Comparison of ENCODE assay signal across 19 cellular contexts in the genomic region with DNA sequence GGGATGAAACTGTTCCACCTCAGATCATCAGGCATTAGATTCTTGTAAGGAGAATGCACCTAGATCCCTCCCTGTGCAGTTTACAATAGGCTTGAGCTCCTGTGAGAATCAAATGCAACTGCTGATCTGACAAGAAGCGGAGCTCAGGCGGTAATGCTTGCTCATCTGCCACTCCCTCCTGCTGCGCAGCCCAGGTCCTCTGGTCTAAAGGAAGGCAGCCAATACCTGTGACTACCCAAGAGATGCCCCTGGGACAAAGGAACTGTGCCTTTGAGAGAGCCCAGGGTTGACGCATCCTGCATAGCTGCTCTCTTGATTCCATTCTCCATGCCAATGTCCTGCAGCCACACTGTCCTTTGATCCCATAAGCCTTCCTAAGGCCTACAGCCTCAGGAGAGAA.
DNase-seq lines count a peak whose midpoint lies in the region; ATAC-seq and TF ChIP-seq lines count a peak whose summit lies in the region.
"Had no signal": no experiment of that assay in that cellular context is flagged by ENCODE, and none has a peak within 500 bp of the region (broad histone marks: within the 10 kb centered on the region; RNA-seq: fewer than 3 reads in every experiment).

No MANE protein-coding gene starts in this region.

- peaks cover 5% of the 10 kb centered on the region for H3K27me3 Mint-ChIP-seq in activated CD4-positive, alpha-beta memory T cell treated with anti-CD3 and anti-CD28 coated beads, Interleukin-2, amount 10 ng/mL, durations not matched to agents 7 days and 5 days
- H3K27me3 Mint-ChIP-seq in activated CD4-positive, alpha-beta memory T cell treated with anti-CD3 and anti-CD28 coated beads for 36 hours, result peaks cover 7% of the 10 kb centered on the region
- H3K27me3 Mint-ChIP-seq in activated naive CD4-positive, alpha-beta T cell treated with anti-CD3 and anti-CD28 coated beads, Interleukin-2, amount 10 ng/mL, durations not matched to agents 7 days and 5 days, result peaks cover 32% of the 10 kb centered on the region
- H3K27me3 Mint-ChIP-seq in immature natural killer cell (ENCODE audit: low read depth in 3 of 3), result peaks cover 1 to 5% (median 2%) of the 10 kb centered on the region in 3 donors

- H3K27me3 ChIP-seq in foreskin keratinocyte, result peaks cover 1% of the 10 kb centered on the region
- H3K27me3 ChIP-seq: BE2C had no signal

- H3K4me3 Mint-ChIP-seq in activated CD4-positive, alpha-beta memory T cell treated with anti-CD3 and anti-CD28 coated beads, Interleukin-2, amount 10 ng/mL, durations not matched to agents 7 days and 5 days, result no peak overlapping the region
- H3K4me3 Mint-ChIP-seq in activated CD4-positive, alpha-beta memory T cell treated with anti-CD3 and anti-CD28 coated beads for 36 hours, result no peak overlapping the region
- H3K4me3 Mint-ChIP-seq in activated naive CD4-positive, alpha-beta T cell treated with anti-CD3 and anti-CD28 coated beads, Interleukin-2, amount 10 ng/mL, durations not matched to agents 7 days and 5 days, result no peak overlapping the region
- no peak overlapping the region for H3K4me3 Mint-ChIP-seq in immature natural killer cell
- H3K4me3 Mint-ChIP-seq: CD4-positive, CD25-positive, alpha-beta regulatory T cell; CD8-positive, alpha-beta memory T cell had no signal

- POLR2A ChIA-PET in activated CD4-positive, alpha-beta memory T cell treated with anti-CD3 and anti-CD28 coated beads, Interleukin-2, amount 10 ng/mL, durations not matched to agents 7 days and 5 days (lab: Charles Lee), result no interaction called here
- POLR2A ChIA-PET in activated CD4-positive, alpha-beta memory T cell treated with anti-CD3 and anti-CD28 coated beads for 36 hours (lab: Charles Lee), result no interaction called here

- peak; percentile 11 for DNase-seq in activated CD4-positive, alpha-beta memory T cell treated with anti-CD3 and anti-CD28 coated beads, Interleukin-2, amount 10 ng/mL, durations not matched to agents 7 days and 5 days
- DNase-seq in activated CD4-positive, alpha-beta memory T cell treated with anti-CD3 and anti-CD28 coated beads for 36 hours, result no peak
- DNase-seq in RPMI8226, result peak; percentile 18
- no peak for DNase-seq in foreskin keratinocyte
- DNase-seq in ureter (ENCODE audit: low spot score), result peak; percentile 27
- no peak for DNase-seq in activated naive CD4-positive, alpha-beta T cell treated with anti-CD3 and anti-CD28 coated beads, Interleukin-2, amount 10 ng/mL, durations not matched to agents 7 days and 5 days
- no peak for DNase-seq in immature natural killer cell
- DNase-seq: BE2C; C1 segment of cervical spinal cord; CD8-positive, alpha-beta memory T cell; COR-L47; DMS 273 treated with DMSO at 0.1 percent for 48 hours; DMS53; DND-41; EL; GM23248 had no signal

- H3K27ac ChIP-seq in foreskin keratinocyte, result no peak overlapping the region
- H3K27ac ChIP-seq: GM23248 had no signal

- peak; percentile 29 for ATAC-seq in foreskin keratinocyte
- ATAC-seq: GM12878 had no signal

- no peaks in the 10 kb centered on the region for H3K9me3 Mint-ChIP-seq in activated CD4-positive, alpha-beta memory T cell treated with anti-CD3 and anti-CD28 coated beads, Interleukin-2, amount 10 ng/mL, durations not matched to agents 7 days and 5 days
- no peaks in the 10 kb centered on the region for H3K9me3 Mint-ChIP-seq in activated CD4-positive, alpha-beta memory T cell treated with anti-CD3 and anti-CD28 coated beads for 36 hours
- H3K9me3 Mint-ChIP-seq in activated naive CD4-positive, alpha-beta T cell treated with anti-CD3 and anti-CD28 coated beads, Interleukin-2, amount 10 ng/mL, durations not matched to agents 7 days and 5 days, result no peaks in the 10 kb centered on the region
- peaks cover 0 to 2% (median 0%) of the 10 kb centered on the region in 6 donors for H3K9me3 Mint-ChIP-seq in immature natural killer cell

- no peak for TF ChIP-seq CTCF in foreskin keratinocyte (conservative IDR thresholded peaks at IDR 0.05)

- no peak overlapping the region for H3K27ac Mint-ChIP-seq in activated CD4-positive, alpha-beta memory T cell treated with anti-CD3 and anti-CD28 coated beads, Interleukin-2, amount 10 ng/mL, durations not matched to agents 7 days and 5 days
- H3K27ac Mint-ChIP-seq in activated CD4-positive, alpha-beta memory T cell treated with anti-CD3 and anti-CD28 coated beads for 36 hours, result no peak overlapping the region
- no peak overlapping the region for H3K27ac Mint-ChIP-seq in activated naive CD4-positive, alpha-beta T cell treated with anti-CD3 and anti-CD28 coated beads, Interleukin-2, amount 10 ng/mL, durations not matched to agents 7 days and 5 days
- no peak overlapping the region for H3K27ac Mint-ChIP-seq in immature natural killer cell
- H3K27ac Mint-ChIP-seq: CD8-positive, alpha-beta memory T cell had no signal

- CTCF ChIA-PET in activated CD4-positive, alpha-beta memory T cell treated with anti-CD3 and anti-CD28 coated beads, Interleukin-2, amount 10 ng/mL, durations not matched to agents 7 days and 5 days (lab: Charles Lee), result interaction anchor here (1.4 to 10.0 kb wide), 4 partner anchors 8 to 151 kb away, joined by 5 to 259 read pairs (median 34); no protein-coding TSS in a partner anchor
- CTCF ChIA-PET in activated CD4-positive, alpha-beta memory T cell treated with anti-CD3 and anti-CD28 coated beads for 36 hours (lab: Charles Lee), result interaction anchor here (9.7 to 10.2 kb wide), 2 partner anchors 9 to 142 kb away, joined by 112 to 297 read pairs; no protein-coding TSS in a partner anchor
- CTCF ChIA-PET in activated naive CD4-positive, alpha-beta T cell treated with anti-CD3 and anti-CD28 coated beads, Interleukin-2, amount 10 ng/mL, durations not matched to agents 7 days and 5 days (lab: Charles Lee), result interaction anchor here (0.7 to 10.0 kb wide), 7 partner anchors 10 to 663 kb away, joined by 3 to 218 read pairs (median 3); no protein-coding TSS in a partner anchor

- no peaks in the 10 kb centered on the region for H3K4me1 Mint-ChIP-seq in activated CD4-positive, alpha-beta memory T cell treated with anti-CD3 and anti-CD28 coated beads, Interleukin-2, amount 10 ng/mL, durations not matched to agents 7 days and 5 days
- H3K4me1 Mint-ChIP-seq in activated CD4-positive, alpha-beta memory T cell treated with anti-CD3 and anti-CD28 coated beads for 36 hours (ENCODE audit: low read depth), result no peaks in the 10 kb centered on the region
- no peaks in the 10 kb centered on the region for H3K4me1 Mint-ChIP-seq in activated naive CD4-positive, alpha-beta T cell treated with anti-CD3 and anti-CD28 coated beads, Interleukin-2, amount 10 ng/mL, durations not matched to agents 7 days and 5 days
- H3K4me1 Mint-ChIP-seq in immature natural killer cell, result no peaks in the 10 kb centered on the region
- H3K4me1 Mint-ChIP-seq: CD4-positive, CD25-positive, alpha-beta regulatory T cell; CD8-positive, alpha-beta memory T cell had no signal

- intact Hi-C loops in activated CD4-positive, alpha-beta memory T cell treated with anti-CD3 and anti-CD28 coated beads for 36 hours (cut with micrococcal nuclease), result no loop called here

- no peaks in the 10 kb centered on the region for H3K36me3 Mint-ChIP-seq in activated CD4-positive, alpha-beta memory T cell treated with anti-CD3 and anti-CD28 coated beads, Interleukin-2, amount 10 ng/mL, durations not matched to agents 7 days and 5 days (ENCODE audit: low read depth)
- H3K36me3 Mint-ChIP-seq in activated CD4-positive, alpha-beta memory T cell treated with anti-CD3 and anti-CD28 coated beads for 36 hours, result no peaks in the 10 kb centered on the region
- no peaks in the 10 kb centered on the region for H3K36me3 Mint-ChIP-seq in activated naive CD4-positive, alpha-beta T cell treated with anti-CD3 and anti-CD28 coated beads, Interleukin-2, amount 10 ng/mL, durations not matched to agents 7 days and 5 days
- H3K36me3 Mint-ChIP-seq in immature natural killer cell, result no peaks in the 10 kb centered on the region
- H3K36me3 Mint-ChIP-seq: CD4-positive, CD25-positive, alpha-beta regulatory T cell; CD8-positive, alpha-beta memory T cell had no signal

- no peaks in the 10 kb centered on the region for H3K4me1 ChIP-seq in foreskin keratinocyte
- H3K4me1 ChIP-seq: HAP-1 had no signal

Comparison
In these comparisons a context has a peak if more than half of its experiments do, and no peak if none do; other contexts are left out.
1. DNase-seq: peak in activated CD4-positive, alpha-beta memory T cell treated with anti-CD3 and anti-CD28 coated beads, Interleukin-2, amount 10 ng/mL, durations not matched to agents 7 days and 5 days (single experiment), RPMI8226 (single experiment) and ureter (single experiment); none in activated CD4-positive, alpha-beta memory T cell treated with anti-CD3 and anti-CD28 coated beads for 36 hours (single experiment), foreskin keratinocyte (0 of 2), activated naive CD4-positive, alpha-beta T cell treated with anti-CD3 and anti-CD28 coated beads, Interleukin-2, amount 10 ng/mL, durations not matched to agents 7 days and 5 days (single experiment) and immature natural killer cell (0 of 3).